ENCODE assay signal across 1 cellular context in the genomic region with DNA sequence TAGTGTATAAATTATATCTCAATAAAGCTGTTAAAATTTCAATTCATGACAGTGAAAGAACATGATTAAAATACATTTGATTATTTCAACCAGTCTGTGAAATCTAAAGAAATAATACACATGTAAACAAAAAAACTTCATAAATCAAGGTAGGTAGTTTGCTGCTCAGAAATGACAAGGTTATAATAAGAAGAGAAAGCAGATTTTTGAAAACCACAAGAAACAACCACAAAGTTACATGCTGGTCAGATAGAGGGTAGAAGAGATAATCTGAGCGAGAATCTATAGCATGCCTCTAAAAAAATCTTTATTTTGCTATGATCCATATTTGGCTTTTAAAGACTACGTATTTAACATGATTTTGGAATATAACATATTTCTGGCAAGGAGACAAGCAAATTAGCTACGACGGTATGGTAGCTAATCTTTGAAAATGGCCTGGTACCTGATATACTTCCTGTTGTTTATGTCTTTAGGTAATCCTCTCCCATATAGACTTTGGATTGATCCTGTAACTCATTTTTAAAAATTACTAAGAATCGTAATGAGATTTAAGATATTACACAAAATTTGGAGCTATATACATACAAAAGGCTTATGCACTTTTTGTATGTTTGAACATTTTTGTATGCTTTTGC.
A peak's percentile ranks its signal among the peaks of the same experiment; 100 is the strongest.
TF ChIP-seq lines count a peak whose summit lies in the region.

No MANE protein-coding gene starts in this region.

TF ChIP-seq in K562, 482 proteins besides CTCF, POLR2A, EP300 and RAD21 (continued from another document):
- TF ChIP-seq, protein P1, sequence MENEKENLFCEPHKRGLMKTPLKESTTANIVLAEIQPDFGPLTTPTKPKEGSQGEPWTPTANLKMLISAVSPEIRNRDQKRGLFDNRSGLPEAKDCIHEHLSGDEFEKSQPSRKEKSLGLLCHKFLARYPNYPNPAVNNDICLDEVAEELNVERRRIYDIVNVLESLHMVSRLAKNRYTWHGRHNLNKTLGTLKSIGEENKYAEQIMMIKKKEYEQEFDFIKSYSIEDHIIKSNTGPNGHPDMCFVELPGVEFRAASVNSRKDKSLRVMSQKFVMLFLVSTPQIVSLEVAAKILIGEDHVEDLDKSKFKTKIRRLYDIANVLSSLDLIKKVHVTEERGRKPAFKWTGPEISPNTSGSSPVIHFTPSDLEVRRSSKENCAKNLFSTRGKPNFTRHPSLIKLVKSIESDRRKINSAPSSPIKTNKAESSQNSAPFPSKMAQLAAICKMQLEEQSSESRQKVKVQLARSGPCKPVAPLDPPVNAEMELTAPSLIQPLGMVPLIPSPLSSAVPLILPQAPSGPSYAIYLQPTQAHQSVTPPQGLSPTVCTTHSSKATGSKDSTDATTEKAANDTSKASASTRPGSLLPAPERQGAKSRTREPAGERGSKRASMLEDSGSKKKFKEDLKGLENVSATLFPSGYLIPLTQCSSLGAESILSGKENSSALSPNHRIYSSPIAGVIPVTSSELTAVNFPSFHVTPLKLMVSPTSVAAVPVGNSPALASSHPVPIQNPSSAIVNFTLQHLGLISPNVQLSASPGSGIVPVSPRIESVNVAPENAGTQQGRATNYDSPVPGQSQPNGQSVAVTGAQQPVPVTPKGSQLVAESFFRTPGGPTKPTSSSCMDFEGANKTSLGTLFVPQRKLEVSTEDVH (IDR thresholded peaks at IDR 0.05; ENCODE audit: low read depth, partially characterized antibody), result no peak
- TF ChIP-seq NEUROD1 (IDR thresholded peaks at IDR 0.05; ENCODE audit: borderline replicate concordance, low read depth, low read length, partially characterized antibody) (no peak), IFI16 (CRISPR knock-in tag; IDR thresholded peaks at IDR 0.05) (no peak), ZNF785 (CRISPR knock-in tag; IDR thresholded peaks at IDR 0.05) (no peak), MEIS2 (IDR thresholded peaks at IDR 0.05; ENCODE audit: partially characterized antibody) (peak; percentile 72), TSC22D4 (tag; IDR thresholded peaks at IDR 0.05) (no peak), NR4A1 (CRISPR knock-in tag; IDR thresholded peaks at IDR 0.05) (no peak), NR4A1 (tag; IDR thresholded peaks at IDR 0.05) (no peak), NCOA2 (IDR thresholded peaks at IDR 0.05; ENCODE audit: partially characterized antibody in 2 of 2) (no peak), CBX1 (IDR thresholded peaks at IDR 0.05; ENCODE audit: low read depth) (no peak), ZNF445 (CRISPR knock-in tag; IDR thresholded peaks at IDR 0.05; ENCODE audit: low read depth) (no peak), ZZZ3 (IDR thresholded peaks at IDR 0.05) (no peak), ZNF668 (CRISPR knock-in tag; IDR thresholded peaks at IDR 0.05) (no peak), ESRRA (IDR thresholded peaks at IDR 0.05; ENCODE audit: borderline replicate concordance, low read depth) (peak; percentile 62; the same call in 1 of the 2 replicates), FOS (IDR thresholded peaks at IDR 0.05; ENCODE audit: extremely low read depth, insufficient read length) (no peak), CREM (IDR thresholded peaks at IDR 0.05; ENCODE audit: low read depth) (no peak)
- TF ChIP-seq, protein P2, sequence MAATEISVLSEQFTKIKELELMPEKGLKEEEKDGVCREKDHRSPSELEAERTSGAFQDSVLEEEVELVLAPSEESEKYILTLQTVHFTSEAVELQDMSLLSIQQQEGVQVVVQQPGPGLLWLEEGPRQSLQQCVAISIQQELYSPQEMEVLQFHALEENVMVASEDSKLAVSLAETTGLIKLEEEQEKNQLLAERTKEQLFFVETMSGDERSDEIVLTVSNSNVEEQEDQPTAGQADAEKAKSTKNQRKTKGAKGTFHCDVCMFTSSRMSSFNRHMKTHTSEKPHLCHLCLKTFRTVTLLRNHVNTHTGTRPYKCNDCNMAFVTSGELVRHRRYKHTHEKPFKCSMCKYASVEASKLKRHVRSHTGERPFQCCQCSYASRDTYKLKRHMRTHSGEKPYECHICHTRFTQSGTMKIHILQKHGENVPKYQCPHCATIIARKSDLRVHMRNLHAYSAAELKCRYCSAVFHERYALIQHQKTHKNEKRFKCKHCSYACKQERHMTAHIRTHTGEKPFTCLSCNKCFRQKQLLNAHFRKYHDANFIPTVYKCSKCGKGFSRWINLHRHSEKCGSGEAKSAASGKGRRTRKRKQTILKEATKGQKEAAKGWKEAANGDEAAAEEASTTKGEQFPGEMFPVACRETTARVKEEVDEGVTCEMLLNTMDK (IDR thresholded peaks at IDR 0.05; ENCODE audit: borderline replicate concordance, insufficient read depth, low read depth, low read length, poor library complexity, severe bottlenecking), result no peak
- TF ChIP-seq, protein P3, sequence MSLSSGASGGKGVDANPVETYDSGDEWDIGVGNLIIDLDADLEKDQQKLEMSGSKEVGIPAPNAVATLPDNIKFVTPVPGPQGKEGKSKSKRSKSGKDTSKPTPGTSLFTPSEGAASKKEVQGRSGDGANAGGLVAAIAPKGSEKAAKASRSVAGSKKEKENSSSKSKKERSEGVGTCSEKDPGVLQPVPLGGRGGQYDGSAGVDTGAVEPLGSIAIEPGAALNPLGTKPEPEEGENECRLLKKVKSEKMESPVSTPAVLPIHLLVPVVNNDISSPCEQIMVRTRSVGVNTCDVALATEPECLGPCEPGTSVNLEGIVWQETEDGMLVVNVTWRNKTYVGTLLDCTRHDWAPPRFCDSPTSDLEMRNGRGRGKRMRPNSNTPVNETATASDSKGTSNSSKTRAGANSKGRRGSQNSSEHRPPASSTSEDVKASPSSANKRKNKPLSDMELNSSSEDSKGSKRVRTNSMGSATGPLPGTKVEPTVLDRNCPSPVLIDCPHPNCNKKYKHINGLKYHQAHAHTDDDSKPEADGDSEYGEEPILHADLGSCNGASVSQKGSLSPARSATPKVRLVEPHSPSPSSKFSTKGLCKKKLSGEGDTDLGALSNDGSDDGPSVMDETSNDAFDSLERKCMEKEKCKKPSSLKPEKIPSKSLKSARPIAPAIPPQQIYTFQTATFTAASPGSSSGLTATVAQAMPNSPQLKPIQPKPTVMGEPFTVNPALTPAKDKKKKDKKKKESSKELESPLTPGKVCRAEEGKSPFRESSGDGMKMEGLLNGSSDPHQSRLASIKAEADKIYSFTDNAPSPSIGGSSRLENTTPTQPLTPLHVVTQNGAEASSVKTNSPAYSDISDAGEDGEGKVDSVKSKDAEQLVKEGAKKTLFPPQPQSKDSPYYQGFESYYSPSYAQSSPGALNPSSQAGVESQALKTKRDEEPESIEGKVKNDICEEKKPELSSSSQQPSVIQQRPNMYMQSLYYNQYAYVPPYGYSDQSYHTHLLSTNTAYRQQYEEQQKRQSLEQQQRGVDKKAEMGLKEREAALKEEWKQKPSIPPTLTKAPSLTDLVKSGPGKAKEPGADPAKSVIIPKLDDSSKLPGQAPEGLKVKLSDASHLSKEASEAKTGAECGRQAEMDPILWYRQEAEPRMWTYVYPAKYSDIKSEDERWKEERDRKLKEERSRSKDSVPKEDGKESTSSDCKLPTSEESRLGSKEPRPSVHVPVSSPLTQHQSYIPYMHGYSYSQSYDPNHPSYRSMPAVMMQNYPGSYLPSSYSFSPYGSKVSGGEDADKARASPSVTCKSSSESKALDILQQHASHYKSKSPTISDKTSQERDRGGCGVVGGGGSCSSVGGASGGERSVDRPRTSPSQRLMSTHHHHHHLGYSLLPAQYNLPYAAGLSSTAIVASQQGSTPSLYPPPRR (CRISPR knock-in tag; IDR thresholded peaks at IDR 0.05; ENCODE audit: borderline replicate concordance), result no peak
- TF ChIP-seq, protein P4, sequence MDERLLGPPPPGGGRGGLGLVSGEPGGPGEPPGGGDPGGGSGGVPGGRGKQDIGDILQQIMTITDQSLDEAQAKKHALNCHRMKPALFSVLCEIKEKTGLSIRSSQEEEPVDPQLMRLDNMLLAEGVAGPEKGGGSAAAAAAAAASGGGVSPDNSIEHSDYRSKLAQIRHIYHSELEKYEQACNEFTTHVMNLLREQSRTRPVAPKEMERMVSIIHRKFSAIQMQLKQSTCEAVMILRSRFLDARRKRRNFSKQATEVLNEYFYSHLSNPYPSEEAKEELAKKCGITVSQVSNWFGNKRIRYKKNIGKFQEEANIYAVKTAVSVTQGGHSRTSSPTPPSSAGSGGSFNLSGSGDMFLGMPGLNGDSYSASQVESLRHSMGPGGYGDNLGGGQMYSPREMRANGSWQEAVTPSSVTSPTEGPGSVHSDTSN (CRISPR knock-in tag; IDR thresholded peaks at IDR 0.05; ENCODE audit: low read depth), result no peak
- TF ChIP-seq, protein P4 (tag; conservative IDR thresholded peaks at IDR 0.05; ENCODE audit: low read depth), result 0 out of 2 replicates have a peak, but pooled peaks have one; percentile 16
